8 cellular contexts compared by ENCODE assay signal in the genomic region with DNA sequence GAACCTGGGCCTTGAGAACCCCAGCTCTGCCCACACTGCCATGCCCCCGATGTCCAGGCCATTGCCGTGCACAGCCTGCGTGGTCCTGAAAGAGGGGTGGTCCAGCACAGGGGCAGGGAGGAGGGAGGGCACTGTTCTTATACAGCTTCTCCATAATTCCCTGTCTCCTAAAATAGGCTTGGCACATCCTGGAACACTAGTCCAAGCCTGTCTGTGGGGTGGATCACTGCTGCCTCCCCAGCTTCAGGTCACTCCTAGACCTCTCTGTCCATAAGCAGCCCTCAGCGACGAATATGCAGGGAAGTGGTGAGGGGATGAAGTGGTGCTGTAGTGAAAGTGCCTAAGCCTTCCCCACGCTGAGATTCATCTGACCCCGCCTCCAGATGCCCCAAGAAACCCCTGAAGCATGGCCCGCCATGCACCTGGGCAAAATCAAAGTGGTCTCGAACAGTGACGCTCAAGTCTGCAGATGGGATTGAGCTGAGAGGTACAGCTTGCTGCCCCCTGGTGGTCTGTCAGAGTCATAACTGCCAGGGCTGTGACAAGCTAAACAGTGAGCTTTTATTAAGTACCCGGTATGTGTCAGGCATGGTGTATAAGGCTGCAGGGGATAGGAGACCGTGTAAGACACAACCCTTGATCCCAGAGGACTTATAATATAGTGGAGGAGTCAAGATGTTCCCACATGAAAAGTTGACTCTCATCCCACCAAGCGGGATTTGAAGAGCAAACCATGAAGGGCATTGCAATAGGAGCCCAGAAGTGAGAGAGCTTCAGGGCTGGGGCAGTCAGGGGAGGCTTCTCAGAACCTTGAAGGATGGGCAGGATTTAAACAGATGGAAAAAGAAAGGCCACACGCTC.
DNase-seq lines count a peak whose midpoint lies in the region; ATAC-seq and TF ChIP-seq lines count a peak whose summit lies in the region.

No MANE protein-coding gene starts in this region.

- H3K4me3 ChIP-seq in HEK293 (ENCODE audit: low read depth, low read length) (no peak overlapping the region), heart left ventricle (no peak overlapping the region)

- H3K36me3 ChIP-seq in HEK293 (ENCODE audit: control insufficient read depth in 2 of 2, insufficient read depth in 1 of 2, low read length in 2 of 2) = no peaks in the 10 kb centered on the region
- no peaks in the 10 kb centered on the region for H3K36me3 ChIP-seq in heart left ventricle

- no peaks in the 10 kb centered on the region for H3K9me3 Mint-ChIP-seq in activated naive CD4-positive, alpha-beta T cell treated with anti-CD3 and anti-CD28 coated beads, Interleukin-2, amount 50 U/mL, for 72 hours

- peak; percentile 43 to 64 for ATAC-seq in activated naive CD4-positive, alpha-beta T cell treated with anti-CD3 and anti-CD28 coated beads, Interleukin-2, amount 50 U/mL, for 72 hours
- ATAC-seq in heart left ventricle (peak in 3 of 4 donors; percentile 56 to 70 (median 69)), GM18861 (IDR thresholded peaks at IDR 0.05; ENCODE audit: unreplicated experiment) (no peak)

- no peak for TF ChIP-seq POLR2A in heart left ventricle (IDR thresholded peaks at IDR 0.05)

- no peak overlapping the region for H3K27ac ChIP-seq in HEK293 (ENCODE audit: extremely low read depth, low read depth, low read length)
- H3K27ac ChIP-seq in heart left ventricle = no peak overlapping the region

- CTCF ChIA-PET in HEK293 (lab: Yijun Ruan, JAX) = interaction anchor here (0.6 to 8.2 kb wide), 65 partner anchors 7 to 1339 kb away, joined by 3 to 345 read pairs (median 4); no protein-coding TSS in a partner anchor

- peak; percentile 25 for DNase-seq in GM04504 (ENCODE audit: low read depth)
- DNase-seq in NCI-H1092 treated with DMSO at 0.1 percent for 48 hours (lab: John Stamatoyannopoulos, UW) = peak; percentile 84
- peak; percentile 44 for DNase-seq in SKM-1 (lab: John Stamatoyannopoulos, UW; ENCODE audit: unreplicated experiment)
- peak; percentile 64 to 66 for DNase-seq in activated naive CD4-positive, alpha-beta T cell treated with anti-CD3 and anti-CD28 coated beads, Interleukin-2, amount 50 U/mL, for 72 hours (ENCODE audit: low spot score in 2 of 2)
- DNase-seq in heart left ventricle = peak in 4 of 5 donors; percentile 58 to 63 (median 61)
- peak; percentile 61 for DNase-seq in putamen (ENCODE audit: low spot score)

- H3K36me3 Mint-ChIP-seq in activated naive CD4-positive, alpha-beta T cell treated with anti-CD3 and anti-CD28 coated beads, Interleukin-2, amount 50 U/mL, for 72 hours = no peaks in the 10 kb centered on the region

- H3K27me3 ChIP-seq in heart left ventricle = peaks cover 0 to 29% (median 0%) of the 10 kb centered on the region in 9 donors

- TF ChIP-seq CTCF in HEK293 (tag by site-specific recombination; IDR thresholded peaks at IDR 0.05) = peak; percentile 81
- TF ChIP-seq CTCF in heart left ventricle (IDR thresholded peaks at IDR 0.05) = peak; percentile 80 to 93 (median 91)

- no peak overlapping the region for H3K27ac Mint-ChIP-seq in activated naive CD4-positive, alpha-beta T cell treated with anti-CD3 and anti-CD28 coated beads, Interleukin-2, amount 50 U/mL, for 72 hours

- H3K4me1 ChIP-seq in HEK293 (ENCODE audit: control insufficient read depth, insufficient read depth, low read length) (no peaks in the 10 kb centered on the region), heart left ventricle (peaks cover 0 to 14% (median 7%) of the 10 kb centered on the region in 12 donors)

- POLR2A ChIA-PET in HEK293 (lab: Yijun Ruan, JAX) = no interaction called here

- 40 to 44% (median 41%) methylated on average over 14 of the region's 14 CpGs for WGBS in heart left ventricle, 4 donors

- H3K9me3 ChIP-seq in HEK293 (ENCODE audit: control insufficient read depth, insufficient read depth, low read depth, low read length) (no peaks in the 10 kb centered on the region), heart left ventricle (no peaks in the 10 kb centered on the region)

- intact Hi-C loops in heart left ventricle (cut with DNase I) = loop anchor here in 8 of 10 donors (1.0 to 10.0 kb wide), 5 partner anchors 100 to 725 kb away; a partner anchor contains a TSS

TF ChIP-seq in HEK293, 187 proteins besides CTCF, POLR2A, EP300 and RAD21:
- no peak for TF ChIP-seq ZNF114 (tag by site-specific recombination; IDR thresholded peaks at IDR 0.05)
- no peak for TF ChIP-seq ZNF510 (tag by site-specific recombination; IDR thresholded peaks at IDR 0.05; ENCODE audit: insufficient replicate concordance)
- peak; percentile 62 for TF ChIP-seq ZNF654 (tag by site-specific recombination; IDR thresholded peaks at IDR 0.05; ENCODE audit: low read depth)
- 0 out of 2 replicates have a peak, but pooled peaks have one; percentile 38 for TF ChIP-seq ZNF76 (tag by site-specific recombination; IDR thresholded peaks at IDR 0.05; ENCODE audit: borderline replicate concordance, low read depth)
- TF ChIP-seq, protein P1, sequence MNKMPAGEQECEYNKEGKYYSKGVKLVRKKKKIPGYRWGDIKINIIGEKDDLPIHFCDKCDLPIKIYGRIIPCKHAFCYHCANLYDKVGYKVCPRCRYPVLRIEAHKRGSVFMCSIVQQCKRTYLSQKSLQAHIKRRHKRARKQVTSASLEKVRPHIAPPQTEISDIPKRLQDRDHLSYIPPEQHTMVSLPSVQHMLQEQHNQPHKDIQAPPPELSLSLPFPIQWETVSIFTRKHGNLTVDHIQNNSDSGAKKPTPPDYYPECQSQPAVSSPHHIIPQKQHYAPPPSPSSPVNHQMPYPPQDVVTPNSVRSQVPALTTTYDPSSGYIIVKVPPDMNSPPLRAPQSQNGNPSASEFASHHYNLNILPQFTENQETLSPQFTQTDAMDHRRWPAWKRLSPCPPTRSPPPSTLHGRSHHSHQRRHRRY (tag by site-specific recombination; IDR thresholded peaks at IDR 0.05) = no peak
- 0 out of 2 replicates have a peak, but pooled peaks have one; percentile 21 for TF ChIP-seq ZNF501 (tag by site-specific recombination; IDR thresholded peaks at IDR 0.05)
- TF ChIP-seq ZNF133 (tag by site-specific recombination; IDR thresholded peaks at IDR 0.05) = no peak
- no peak for TF ChIP-seq ZSCAN23 (tag by site-specific recombination; IDR thresholded peaks at IDR 0.05)
- 0 out of 2 replicates have a peak, but pooled peaks have one; percentile 5 for TF ChIP-seq GFI1B (tag by site-specific recombination; IDR thresholded peaks at IDR 0.05)

Comparison
In these comparisons a context has a peak if more than half of its experiments do, and no peak if none do; other contexts are left out.
1. DNase-seq: peak in every context shown above with its lines; median percentile 84 in NCI-H1092 treated with DMSO at 0.1 percent for 48 hours; 65 in activated naive CD4-positive, alpha-beta T cell treated with anti-CD3 and anti-CD28 coated beads, Interleukin-2, amount 50 U/mL, for 72 hours; 61 in heart left ventricle; 61 in putamen; 44 in SKM-1; 25 in GM04504.